1 cellular context compared by ENCODE assay signal in the genomic region with DNA sequence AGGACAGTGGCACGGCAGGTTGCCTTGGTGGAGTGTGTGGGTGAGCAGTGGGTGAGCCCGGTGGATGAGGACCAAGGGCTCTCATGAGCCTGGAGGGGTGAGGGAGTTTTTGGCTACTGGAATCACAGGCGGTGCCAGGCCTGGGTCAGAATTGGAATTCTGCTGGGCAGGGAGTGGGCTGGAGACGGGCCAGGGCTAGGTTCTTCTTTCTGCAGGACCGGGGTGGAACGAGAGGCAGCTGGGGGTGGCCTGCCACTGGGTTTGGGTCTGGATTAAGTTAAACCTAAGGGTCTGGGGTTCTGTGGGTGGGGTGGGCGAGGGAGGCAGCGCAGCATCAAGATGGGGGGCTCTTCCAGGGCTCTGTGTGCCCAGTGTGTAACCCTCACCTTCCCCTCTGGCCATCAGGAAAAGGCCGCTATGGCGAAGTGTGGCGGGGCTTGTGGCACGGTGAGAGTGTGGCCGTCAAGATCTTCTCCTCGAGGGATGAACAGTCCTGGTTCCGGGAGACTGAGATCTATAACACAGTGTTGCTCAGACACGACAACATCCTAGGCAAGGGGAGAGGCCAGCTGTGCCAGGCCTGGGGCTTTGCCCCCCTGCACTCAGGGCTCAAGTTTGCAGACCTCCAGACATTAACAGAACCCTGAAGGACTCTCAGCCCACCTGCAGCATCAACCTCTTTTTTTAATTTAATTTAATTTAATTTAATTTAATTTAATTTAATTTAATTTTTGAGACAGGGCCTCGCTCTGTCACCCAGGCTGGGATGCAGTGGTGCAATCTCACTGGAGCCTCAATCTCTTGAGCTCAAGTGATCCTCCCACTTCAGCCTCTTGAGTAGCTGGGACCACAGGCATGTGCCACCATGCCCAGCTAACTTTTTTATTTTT.
TF ChIP-seq lines count a peak whose summit lies in the region.

No MANE protein-coding gene starts in this region.

TF ChIP-seq in endothelial cell of umbilical vein, 7 proteins besides CTCF, POLR2A, EP300 and RAD21:
- TF ChIP-seq FOS (IDR thresholded peaks at IDR 0.05; ENCODE audit: borderline replicate concordance, insufficient read depth, low read length), result no peak
- no peak for TF ChIP-seq GATA2 (IDR thresholded peaks at IDR 0.05; ENCODE audit: insufficient read depth, insufficient read length, low read depth, low read length)
- TF ChIP-seq, protein P1, sequence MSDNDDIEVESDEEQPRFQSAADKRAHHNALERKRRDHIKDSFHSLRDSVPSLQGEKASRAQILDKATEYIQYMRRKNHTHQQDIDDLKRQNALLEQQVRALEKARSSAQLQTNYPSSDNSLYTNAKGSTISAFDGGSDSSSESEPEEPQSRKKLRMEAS (IDR thresholded peaks at IDR 0.05; ENCODE audit: insufficient read depth, insufficient read length), result no peak
